ENCODE assay signal across 7 cellular contexts in the genomic region with DNA sequence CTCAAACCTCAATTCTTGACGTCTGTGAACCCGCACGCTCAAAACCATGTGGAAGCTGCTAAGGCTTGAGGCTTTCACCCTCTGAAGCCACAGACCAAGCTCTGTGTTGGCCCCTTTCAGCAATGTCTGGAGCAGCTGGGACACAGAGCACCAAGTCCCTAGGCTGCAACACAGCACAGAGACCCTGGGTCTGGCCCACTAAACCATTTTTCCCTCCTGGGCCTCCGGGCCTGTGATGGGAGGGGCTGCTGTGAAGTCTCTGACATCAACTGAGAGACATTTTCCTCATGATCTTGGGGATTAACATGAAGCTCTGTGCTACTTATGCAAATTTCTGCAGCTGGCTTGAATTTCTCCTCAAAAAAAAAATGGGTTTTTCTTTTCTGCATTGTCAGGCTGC.
"Had no signal": no experiment of that assay in that cellular context is flagged by ENCODE, and none has a peak within 500 bp of the region (broad histone marks: within the 10 kb centered on the region; RNA-seq: fewer than 3 reads in every experiment).

No MANE protein-coding gene starts in this region.

- DNase-seq: IMR-90, KBM-7, KG1 had no signal

- H3K27ac ChIP-seq: HL-60, KMS-11 had no signal

- H3K9ac ChIP-seq: KMS-11 had no signal

- FAIRE-seq: HepG2, HTR-8/SVneo had no signal

- ATAC-seq: HepG2 had no signal

- H3K4me2 ChIP-seq: KMS-11 had no signal
